ENCODE assay signal across 8 cellular contexts in genomic region chr16:85514601-85515318, GRCh38.
DNase-seq lines count a peak whose midpoint lies in the region; ATAC-seq and TF ChIP-seq lines count a peak whose summit lies in the region.

No MANE protein-coding gene starts in this region.

- peak overlapping the region; percentile 72 for H4K8ac ChIP-seq in trophoblast cell (ENCODE audit: low read depth, low read length)

- TF ChIP-seq CTCF in foreskin fibroblast (IDR thresholded peaks at IDR 0.05; ENCODE audit: low read depth, low read length) = no peak

- no peaks in the 10 kb centered on the region for H3K4me1 Mint-ChIP-seq in stimulated activated naive CD8-positive, alpha-beta T cell treated with anti-CD3 and anti-CD28 coated beads, Interleukin-15, amount 100 ng/mL, for 72 hours

- H3K9me3 Mint-ChIP-seq in stimulated activated naive CD8-positive, alpha-beta T cell treated with anti-CD3 and anti-CD28 coated beads, Interleukin-15, amount 100 ng/mL, for 72 hours = peaks cover 6 to 7% of the 10 kb centered on the region in 2 donors

- WGBS in trophoblast cell (ENCODE audit: extremely low coverage, insufficient coverage, insufficient read length) = no CpG with 5 or more reads among the region's 18 CpGs

- H3K4me3 Mint-ChIP-seq in stimulated activated naive CD8-positive, alpha-beta T cell treated with anti-CD3 and anti-CD28 coated beads, Interleukin-15, amount 100 ng/mL, for 72 hours = no peak overlapping the region

- H2BK120ac ChIP-seq in trophoblast cell (ENCODE audit: insufficient read depth, low read length, poor library complexity) = peak overlapping the region; percentile 46

- H3K14ac ChIP-seq in trophoblast cell (ENCODE audit: low read length) = peak overlapping the region; percentile 88

- peaks cover 32% of the 10 kb centered on the region for H3K79me1 ChIP-seq in trophoblast cell (ENCODE audit: low read length)

- peak overlapping the region; percentile 87 for H3K18ac ChIP-seq in trophoblast cell (ENCODE audit: low read length)

- no peak overlapping the region for H4K12ac ChIP-seq in trophoblast cell (ENCODE audit: low read depth, low read length)

- ATAC-seq in HG03108 (IDR thresholded peaks at IDR 0.05; ENCODE audit: unreplicated experiment) = no peak
- ATAC-seq in stimulated activated naive CD8-positive, alpha-beta T cell treated with anti-CD3 and anti-CD28 coated beads, Interleukin-15, amount 100 ng/mL, for 72 hours = no peak

- H3K27me3 Mint-ChIP-seq in stimulated activated naive CD8-positive, alpha-beta T cell treated with anti-CD3 and anti-CD28 coated beads, Interleukin-15, amount 100 ng/mL, for 72 hours = no peaks in the 10 kb centered on the region

- H3K9me3 ChIP-seq in trophoblast cell (ENCODE audit: insufficient read depth, low read depth, low read length) = no peaks in the 10 kb centered on the region

- no peak overlapping the region for H2AK5ac ChIP-seq in trophoblast cell (ENCODE audit: low read length)

- H3K27me3 ChIP-seq in trophoblast cell (ENCODE audit: insufficient read depth, low read length) = no peaks in the 10 kb centered on the region

- DNase-seq in COR-L47 (lab: John Stamatoyannopoulos, UW) = peak; percentile 66
- peak; percentile 17 for DNase-seq in RKO (ENCODE audit: low spot score)
- DNase-seq in foreskin fibroblast = peak; percentile 97 to 98
- peak; percentile 99 to 100 for DNase-seq in trophoblast cell
- no peak for DNase-seq in NCI-H1417 treated with DMSO at 0.1 percent for 48 hours (lab: John Stamatoyannopoulos, UW)
- DNase-seq in stimulated activated naive CD8-positive, alpha-beta T cell treated with anti-CD3 and anti-CD28 coated beads, Interleukin-15, amount 100 ng/mL, for 72 hours = no peak
- no peak for DNase-seq in stimulated activated CD4-positive, alpha-beta T cell treated with anti-CD3 and anti-CD28 coated beads, Interleukin-4, amount 100 ng/mL, for 4 hours

- peak overlapping the region; percentile 94 for H2BK5ac ChIP-seq in trophoblast cell (ENCODE audit: low read depth, low read length, poor library complexity)

- no peak overlapping the region for H3K27ac Mint-ChIP-seq in stimulated activated naive CD8-positive, alpha-beta T cell treated with anti-CD3 and anti-CD28 coated beads, Interleukin-15, amount 100 ng/mL, for 72 hours

- peak overlapping the region; percentile 14 for H3K4me2 ChIP-seq in trophoblast cell (ENCODE audit: low read length)

- H3K79me2 ChIP-seq in trophoblast cell (ENCODE audit: control insufficient read depth, insufficient read depth, low read length, poor library complexity) = peaks cover 6% of the 10 kb centered on the region

- H4K91ac ChIP-seq in trophoblast cell (ENCODE audit: low read depth, low read length) = peak overlapping the region; percentile 99

- H2BK12ac ChIP-seq in trophoblast cell (ENCODE audit: low read length) = peak overlapping the region; percentile 93

- no peak overlapping the region for H3K9ac ChIP-seq in trophoblast cell (ENCODE audit: low read length)

- H3K4me3 ChIP-seq in foreskin fibroblast (ENCODE audit: low read depth in 1 of 2, low read length in 2 of 2) (peak overlapping the region; percentile 0 to 7), trophoblast cell (ENCODE audit: low read depth, low read length) (no peak overlapping the region)

- no peak overlapping the region for H2AFZ ChIP-seq in trophoblast cell (ENCODE audit: insufficient read depth, low read length, poor library complexity)

- no peak overlapping the region for H3K4ac ChIP-seq in trophoblast cell (ENCODE audit: low read depth, low read length)

- peak overlapping the region; percentile 93 for H3K27ac ChIP-seq in trophoblast cell (ENCODE audit: low read depth, low read length)

- no peaks in the 10 kb centered on the region for H3K36me3 ChIP-seq in trophoblast cell (ENCODE audit: control insufficient read depth in 1 of 2, insufficient read depth in 2 of 2, low read length in 2 of 2)

- peaks cover 31 to 33% of the 10 kb centered on the region in 2 experiments for H3K4me1 ChIP-seq in trophoblast cell (ENCODE audit: control insufficient read depth in 1 of 2, insufficient read depth in 2 of 2, low read length in 2 of 2)

- H3K23ac ChIP-seq in trophoblast cell (ENCODE audit: low read length) = no peak overlapping the region

Comparison
In these comparisons a context has a peak if more than half of its experiments do, and no peak if none do; other contexts are left out.
1. DNase-seq: peak in COR-L47 (single experiment), RKO (single experiment), foreskin fibroblast (2 of 2) and trophoblast cell (2 of 2); none in NCI-H1417 treated with DMSO at 0.1 percent for 48 hours (single experiment), stimulated activated naive CD8-positive, alpha-beta T cell treated with anti-CD3 and anti-CD28 coated beads, Interleukin-15, amount 100 ng/mL, for 72 hours (0 of 2) and stimulated activated CD4-positive, alpha-beta T cell treated with anti-CD3 and anti-CD28 coated beads, Interleukin-4, amount 100 ng/mL, for 4 hours (0 of 2).